8 cellular contexts compared by ENCODE assay signal in the genomic region with DNA sequence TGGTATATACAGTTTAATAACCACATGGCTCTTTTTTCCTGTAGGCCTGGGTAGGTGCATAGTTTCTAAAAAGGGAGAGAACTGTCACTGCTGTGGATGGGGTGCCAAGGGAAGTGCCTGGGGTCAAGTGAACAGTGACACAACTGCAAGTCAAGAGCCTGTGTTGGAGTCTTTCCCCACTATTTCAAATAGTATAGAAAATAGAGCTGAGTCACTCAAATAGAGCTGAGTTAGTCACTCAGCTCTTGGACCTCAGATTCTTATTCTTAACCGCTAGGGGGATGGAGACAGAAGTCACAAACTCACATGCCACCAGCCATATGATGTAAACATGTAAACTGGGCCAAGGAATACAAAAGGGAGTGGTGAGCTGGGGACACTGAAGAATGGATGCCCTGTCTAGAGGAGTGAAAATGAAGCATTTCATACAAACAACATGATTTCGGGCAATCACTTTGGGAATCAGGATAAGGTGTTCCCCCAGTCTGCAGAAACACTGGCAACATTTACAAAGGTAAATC. TPM values are rescaled to one million over a fixed set of nuclear protein-coding genes. Genes with fewer than 3 reads are reported as not detected.
A peak's percentile ranks its signal among the peaks of the same experiment; 100 is the strongest.
DNase-seq lines count a peak whose midpoint lies in the region; ATAC-seq, FAIRE-seq and TF ChIP-seq lines count a peak whose summit lies in the region.

No MANE protein-coding gene starts in this region.

- no peak for DNase-seq in activated T-cell treated with anti-CD3 and anti-CD28 coated beads, Interleukin-2, amount 50 U/mL, for 24 hours
- no peak for DNase-seq in activated T-cell treated with anti-CD3 and anti-CD28 coated beads, Interleukin-2, amount 50 U/mL, for 1 hour
- DNase-seq in HTR-8/SVneo (ENCODE audit: insufficient read length, low spot score) (peak; percentile 62), SK-MEL-5 (ENCODE audit: low read depth, low spot score) (peak; percentile 97), endodermal cell (peak; percentile 65), ureter (ENCODE audit: low spot score) (no peak)
- DNase-seq in natural killer cell treated with Interleukin-12 subunit alpha and Interleukin-12 subunit beta and Interleukin-15 and Interleukin-18, amount 100 ng/mL, for 72 hours (ENCODE audit: low spot score): no peak
- no peak for DNase-seq in activated CD8-positive, alpha-beta memory T cell treated with anti-CD3 and anti-CD28 coated beads, Interleukin-2, amount 50 U/mL, for 4 hours

- peaks cover 10% of the 10 kb centered on the region for H3K36me3 ChIP-seq in endodermal cell (ENCODE audit: control insufficient read depth, insufficient read depth, low read length)

- H3K36me3 Mint-ChIP-seq in activated T-cell treated with anti-CD3 and anti-CD28 coated beads, Interleukin-2, amount 50 U/mL, for 24 hours (ENCODE audit: low read depth): peaks cover 44% of the 10 kb centered on the region
- peaks cover 37% of the 10 kb centered on the region for H3K36me3 Mint-ChIP-seq in endodermal cell (ENCODE audit: low read depth)
- peaks cover 8% of the 10 kb centered on the region for H3K36me3 Mint-ChIP-seq in natural killer cell treated with Interleukin-12 subunit alpha and Interleukin-12 subunit beta and Interleukin-15 and Interleukin-18, amount 100 ng/mL, for 72 hours

- ATAC-seq in natural killer cell treated with Interleukin-12 subunit alpha and Interleukin-12 subunit beta and Interleukin-15 and Interleukin-18, amount 100 ng/mL, for 72 hours: peak in 1 of 2 donors; percentile 3

- peak overlapping the region; percentile 1 for H3K27ac Mint-ChIP-seq in activated T-cell treated with anti-CD3 and anti-CD28 coated beads, Interleukin-2, amount 50 U/mL, for 24 hours
- H3K27ac Mint-ChIP-seq in endodermal cell: peak overlapping the region; percentile 74
- H3K27ac Mint-ChIP-seq in natural killer cell treated with Interleukin-12 subunit alpha and Interleukin-12 subunit beta and Interleukin-15 and Interleukin-18, amount 100 ng/mL, for 72 hours: peak overlapping the region in 1 of 2 donors; percentile 50

- no peaks in the 10 kb centered on the region for H3K9me3 Mint-ChIP-seq in activated T-cell treated with anti-CD3 and anti-CD28 coated beads, Interleukin-2, amount 50 U/mL, for 24 hours
- H3K9me3 Mint-ChIP-seq in endodermal cell: no peaks in the 10 kb centered on the region
- H3K9me3 Mint-ChIP-seq in natural killer cell treated with Interleukin-12 subunit alpha and Interleukin-12 subunit beta and Interleukin-15 and Interleukin-18, amount 100 ng/mL, for 72 hours: no peaks in the 10 kb centered on the region

- H3K4me3 Mint-ChIP-seq in activated T-cell treated with anti-CD3 and anti-CD28 coated beads, Interleukin-2, amount 50 U/mL, for 24 hours: no peak overlapping the region
- no peak overlapping the region for H3K4me3 Mint-ChIP-seq in endodermal cell
- peak overlapping the region; percentile 51 for H3K4me3 Mint-ChIP-seq in natural killer cell treated with Interleukin-12 subunit alpha and Interleukin-12 subunit beta and Interleukin-15 and Interleukin-18, amount 100 ng/mL, for 72 hours

- H3K9me3 ChIP-seq in endodermal cell (ENCODE audit: control insufficient read depth, low read length): no peaks in the 10 kb centered on the region

- peaks cover 8% of the 10 kb centered on the region for H3K27me3 ChIP-seq in endodermal cell (ENCODE audit: control insufficient read depth, insufficient read depth, low read length, poor library complexity, severe bottlenecking)

- no peaks in the 10 kb centered on the region for H3K27me3 Mint-ChIP-seq in activated T-cell treated with anti-CD3 and anti-CD28 coated beads, Interleukin-2, amount 50 U/mL, for 24 hours
- peaks cover 7% of the 10 kb centered on the region for H3K27me3 Mint-ChIP-seq in endodermal cell (ENCODE audit: insufficient read depth)
- H3K27me3 Mint-ChIP-seq in natural killer cell treated with Interleukin-12 subunit alpha and Interleukin-12 subunit beta and Interleukin-15 and Interleukin-18, amount 100 ng/mL, for 72 hours: peaks cover 0 to 2% of the 10 kb centered on the region in 2 donors

- H3K4me1 Mint-ChIP-seq in activated T-cell treated with anti-CD3 and anti-CD28 coated beads, Interleukin-2, amount 50 U/mL, for 24 hours (ENCODE audit: low read depth): peaks cover 38% of the 10 kb centered on the region
- peaks cover 11% of the 10 kb centered on the region for H3K4me1 Mint-ChIP-seq in endodermal cell
- H3K4me1 Mint-ChIP-seq in natural killer cell treated with Interleukin-12 subunit alpha and Interleukin-12 subunit beta and Interleukin-15 and Interleukin-18, amount 100 ng/mL, for 72 hours (ENCODE audit: low read depth in 2 of 2): peaks cover 26 to 33% of the 10 kb centered on the region in 2 donors

- H3K4me1 ChIP-seq in endodermal cell (ENCODE audit: control insufficient read depth, insufficient read depth, low read length): no peaks in the 10 kb centered on the region

- H3K4me3 ChIP-seq in endodermal cell (ENCODE audit: low read length): no peak overlapping the region

- H3K9ac ChIP-seq in endodermal cell (ENCODE audit: extremely low read depth, low read length, poor library complexity, severe bottlenecking): no peak overlapping the region

- no peak for FAIRE-seq in HTR-8/SVneo (lab: Jason Lieb, UNC)

- peak; percentile 75 for TF ChIP-seq CTCF in endodermal cell (conservative IDR thresholded peaks at IDR 0.05)

- in situ Hi-C loops in SK-MEL-5 (cut with HindIII; ENCODE audit: low pct_unique_long_range_greater_than_20kb, low sequenced_read_pairs): no loop called here

- 56% methylated on average over 2 of the region's 2 CpGs; no CpG with 5 or more reads in 1 of the 2 experiments for WGBS in endodermal cell (ENCODE audit: insufficient coverage in 1 of 2, insufficient read length in 1 of 2), 2 experiments

- H3K27ac ChIP-seq in endodermal cell (ENCODE audit: low read depth, low read length): no peak overlapping the region

RNA-seq across cellular contexts. Expression of gene NQO2, which starts 2.1 kb away (rescaled TPM):
- 35.8 and 40.0 TPM in 2 replicates for total RNA-seq in SK-MEL-5 (2014; rRNA removed; shearing (Covaris generic))
- polyA plus RNA-seq in SK-MEL-5 (2015; cell fraction: cytosol; rRNA removed): 40.9 and 50.6 TPM in 2 replicates
- polyA plus RNA-seq in SK-MEL-5 (2015; cell fraction: nucleus; rRNA removed): 57.2 and 74.0 TPM in 2 replicates
- total RNA-seq in endodermal cell: 100 to 1,000 TPM in 1 of 2 donors, 10 to 100 TPM in 1; 50.8 to 199 TPM
- 46.8 TPM for polyA plus RNA-seq in endodermal cell (2013, experiment 1 of 2)
- polyA plus RNA-seq in endodermal cell (2013, experiment 2 of 2): 40.7 TPM
- total RNA-seq in natural killer cell treated with Interleukin-12 subunit alpha and Interleukin-12 subunit beta and Interleukin-15 and Interleukin-18, amount 100 ng/mL, for 72 hours: 10 to 100 TPM; 18.0 to 35.1 TPM
- 27.0 TPM for total RNA-seq in ureter

RNA-seq across cellular contexts. Expression of gene SERPINB6, which starts 30.5 kb away (rescaled TPM):
- 63.8 and 65.5 TPM in 2 replicates for total RNA-seq in SK-MEL-5 (2014; rRNA removed; shearing (Covaris generic))
- polyA plus RNA-seq in SK-MEL-5 (2015; cell fraction: cytosol; rRNA removed): 106 and 119 TPM in 2 replicates
- 95.9 and 122 TPM in 2 replicates for polyA plus RNA-seq in SK-MEL-5 (2015; cell fraction: nucleus; rRNA removed)
- total RNA-seq in endodermal cell: 100 to 1,000 TPM; 128 to 150 TPM
- polyA plus RNA-seq in endodermal cell (2013, experiment 1 of 2): 39.0 TPM
- 39.4 TPM for polyA plus RNA-seq in endodermal cell (2013, experiment 2 of 2)
- total RNA-seq in natural killer cell treated with Interleukin-12 subunit alpha and Interleukin-12 subunit beta and Interleukin-15 and Interleukin-18, amount 100 ng/mL, for 72 hours: 100 to 1,000 TPM; 158 to 170 TPM
- 121 TPM for total RNA-seq in ureter

Comparison
In these comparisons a context has a peak if more than half of its experiments do, and no peak if none do; other contexts are left out.
1. DNase-seq: peak in HTR-8/SVneo (single experiment), SK-MEL-5 (single experiment) and endodermal cell (single experiment); none in activated T-cell treated with anti-CD3 and anti-CD28 coated beads, Interleukin-2, amount 50 U/mL, for 24 hours (single experiment), activated T-cell treated with anti-CD3 and anti-CD28 coated beads, Interleukin-2, amount 50 U/mL, for 1 hour (single experiment), natural killer cell treated with Interleukin-12 subunit alpha and Interleukin-12 subunit beta and Interleukin-15 and Interleukin-18, amount 100 ng/mL, for 72 hours (single experiment), ureter (single experiment) and activated CD8-positive, alpha-beta memory T cell treated with anti-CD3 and anti-CD28 coated beads, Interleukin-2, amount 50 U/mL, for 4 hours (single experiment).